In the genomic region with DNA sequence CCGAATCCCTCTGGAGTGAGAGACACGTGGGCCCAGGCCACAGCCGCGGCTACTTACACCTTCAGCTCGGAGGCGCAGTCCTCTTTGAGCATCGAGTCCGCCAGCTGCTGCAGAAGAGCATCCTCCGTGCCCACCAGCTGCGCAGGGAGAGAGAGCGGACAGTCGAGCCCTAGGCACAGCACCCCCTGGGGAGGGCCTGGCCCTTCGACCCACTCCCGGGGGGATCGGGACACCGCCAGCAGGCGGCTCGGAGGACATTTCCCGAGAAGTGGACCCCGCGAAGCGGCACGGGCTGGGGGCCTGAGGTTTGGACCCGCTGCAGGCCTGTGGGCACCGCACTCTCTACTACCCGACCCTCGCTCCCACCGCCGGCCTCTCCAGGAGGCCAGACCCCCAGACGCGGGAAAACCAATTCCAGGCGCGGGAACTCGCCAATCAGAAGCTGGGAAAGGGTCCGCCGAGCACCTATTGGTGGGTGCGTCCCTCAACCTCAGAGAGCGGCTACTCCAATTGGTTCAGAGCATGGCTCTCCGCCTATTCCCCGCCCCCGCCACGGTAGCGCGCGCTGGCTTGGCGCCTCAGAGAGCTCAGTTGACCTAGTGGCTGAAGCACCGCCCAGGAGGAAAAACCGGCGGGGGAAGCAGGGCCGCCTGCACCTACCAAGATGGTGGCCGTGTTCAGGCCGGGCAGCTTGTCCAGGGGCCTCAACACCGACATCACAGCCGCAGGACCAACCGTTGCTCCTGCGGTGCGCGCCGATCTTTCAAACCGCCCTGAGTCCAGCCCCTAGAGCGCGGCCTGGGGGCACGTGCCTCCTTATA, we compare ENCODE assay signal across 1 cellular context.
TF ChIP-seq lines count a peak whose summit lies in the region.

A gene with protein sequence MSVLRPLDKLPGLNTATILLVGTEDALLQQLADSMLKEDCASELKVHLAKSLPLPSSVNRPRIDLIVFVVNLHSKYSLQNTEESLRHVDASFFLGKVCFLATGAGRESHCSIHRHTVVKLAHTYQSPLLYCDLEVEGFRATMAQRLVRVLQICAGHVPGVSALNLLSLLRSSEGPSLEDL (minus strand): TSS at position 793 of the 821 bp plus-strand sequence. CDS start 76 bp downstream, at position 717.

TF ChIP-seq in SK-N-SH, 30 proteins besides CTCF, POLR2A, EP300 and RAD21 (continued from another document):
- TF ChIP-seq SIN3A (IDR thresholded peaks at IDR 0.05; ENCODE audit: borderline replicate concordance, low read depth, low read length) = peak; percentile 51; the same call in 1 of the 2 replicates
- no peak for TF ChIP-seq CHD2 (IDR thresholded peaks at IDR 0.05; ENCODE audit: low read length, partially characterized antibody)
- TF ChIP-seq, protein P1, sequence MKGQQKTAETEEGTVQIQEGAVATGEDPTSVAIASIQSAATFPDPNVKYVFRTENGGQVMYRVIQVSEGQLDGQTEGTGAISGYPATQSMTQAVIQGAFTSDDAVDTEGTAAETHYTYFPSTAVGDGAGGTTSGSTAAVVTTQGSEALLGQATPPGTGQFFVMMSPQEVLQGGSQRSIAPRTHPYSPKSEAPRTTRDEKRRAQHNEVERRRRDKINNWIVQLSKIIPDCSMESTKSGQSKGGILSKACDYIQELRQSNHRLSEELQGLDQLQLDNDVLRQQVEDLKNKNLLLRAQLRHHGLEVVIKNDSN (IDR thresholded peaks at IDR 0.05; ENCODE audit: borderline replicate concordance, low read depth) = peak; percentile 90
- TF ChIP-seq POLR2AphosphoS5 (IDR thresholded peaks at IDR 0.05; ENCODE audit: low read depth, low read length) = 0 out of 2 replicates have a peak, but pooled peaks have one; percentile 28
- TF ChIP-seq, protein P2, sequence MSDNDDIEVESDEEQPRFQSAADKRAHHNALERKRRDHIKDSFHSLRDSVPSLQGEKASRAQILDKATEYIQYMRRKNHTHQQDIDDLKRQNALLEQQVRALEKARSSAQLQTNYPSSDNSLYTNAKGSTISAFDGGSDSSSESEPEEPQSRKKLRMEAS (IDR thresholded peaks at IDR 0.05; ENCODE audit: low read depth) = 0 out of 2 replicates have a peak, but pooled peaks have one; percentile 28
- TF ChIP-seq GABPA (IDR thresholded peaks at IDR 0.05; ENCODE audit: low read depth) = no peak
- TF ChIP-seq RFX5 (IDR thresholded peaks at IDR 0.05; ENCODE audit: low read length) = no peak
- TF ChIP-seq ELF1 (IDR thresholded peaks at IDR 0.05) = no peak
- no peak for TF ChIP-seq RXRA (IDR thresholded peaks at IDR 0.05; ENCODE audit: borderline replicate concordance, low read depth)
- peak; percentile 82 for TF ChIP-seq MXI1 (IDR thresholded peaks at IDR 0.05; ENCODE audit: low read depth, low read length)
